Comparison of ENCODE assay signal across 1 cellular context in the genomic region with DNA sequence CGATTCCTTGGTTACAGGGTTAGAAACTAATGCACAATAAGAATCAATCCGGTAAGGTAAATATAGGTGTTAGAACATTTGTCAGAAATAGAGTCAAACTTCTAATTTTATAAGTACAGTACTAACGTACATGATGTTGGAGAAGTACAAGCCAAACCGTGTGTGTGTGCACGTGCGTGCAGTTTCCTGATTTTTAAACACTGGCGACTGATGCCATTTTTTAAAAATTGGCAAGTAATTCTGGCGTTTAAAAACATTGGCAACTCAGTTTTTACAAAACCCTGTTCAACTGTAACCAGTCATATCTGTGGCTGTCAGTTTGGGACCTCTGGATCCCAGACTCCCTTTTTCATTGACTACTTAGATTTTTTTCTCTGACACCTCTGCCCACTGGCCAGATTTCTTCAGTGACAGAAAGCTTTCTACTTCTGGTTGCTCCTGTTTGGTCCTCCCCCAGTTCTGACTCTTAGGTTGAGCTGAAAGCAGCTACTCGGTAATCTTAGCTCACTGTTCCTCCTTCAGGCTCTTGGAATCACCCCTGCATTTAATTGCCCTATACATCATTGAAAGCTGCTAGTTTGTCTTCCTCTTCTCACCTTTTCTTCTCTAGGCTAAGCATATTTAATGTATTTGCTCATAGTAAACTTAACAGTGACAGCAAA.
TF ChIP-seq lines count a peak whose summit lies in the region.

No MANE protein-coding gene starts in this region.

TF ChIP-seq in HepG2, 621 proteins besides CTCF, POLR2A, EP300 and RAD21 (continued from another document):
- TF ChIP-seq SP5 (CRISPR knock-in tag; IDR thresholded peaks at IDR 0.05; ENCODE audit: borderline replicate concordance, low read depth) (no peak), MTA1 (CRISPR knock-in tag; IDR thresholded peaks at IDR 0.05; ENCODE audit: borderline replicate concordance) (no peak), CEBPB (IDR thresholded peaks at IDR 0.05; ENCODE audit: borderline replicate concordance, low read depth, low read length) (no peak), ZNF460 (CRISPR knock-in tag; IDR thresholded peaks at IDR 0.05; ENCODE audit: borderline replicate concordance) (no peak), ZNF709 (CRISPR knock-in tag; IDR thresholded peaks at IDR 0.05) (no peak), NFE2L2 (IDR thresholded peaks at IDR 0.05; ENCODE audit: low read length) (no peak), ZNF563 (CRISPR knock-in tag; IDR thresholded peaks at IDR 0.05) (no peak)
- TF ChIP-seq, protein P1, sequence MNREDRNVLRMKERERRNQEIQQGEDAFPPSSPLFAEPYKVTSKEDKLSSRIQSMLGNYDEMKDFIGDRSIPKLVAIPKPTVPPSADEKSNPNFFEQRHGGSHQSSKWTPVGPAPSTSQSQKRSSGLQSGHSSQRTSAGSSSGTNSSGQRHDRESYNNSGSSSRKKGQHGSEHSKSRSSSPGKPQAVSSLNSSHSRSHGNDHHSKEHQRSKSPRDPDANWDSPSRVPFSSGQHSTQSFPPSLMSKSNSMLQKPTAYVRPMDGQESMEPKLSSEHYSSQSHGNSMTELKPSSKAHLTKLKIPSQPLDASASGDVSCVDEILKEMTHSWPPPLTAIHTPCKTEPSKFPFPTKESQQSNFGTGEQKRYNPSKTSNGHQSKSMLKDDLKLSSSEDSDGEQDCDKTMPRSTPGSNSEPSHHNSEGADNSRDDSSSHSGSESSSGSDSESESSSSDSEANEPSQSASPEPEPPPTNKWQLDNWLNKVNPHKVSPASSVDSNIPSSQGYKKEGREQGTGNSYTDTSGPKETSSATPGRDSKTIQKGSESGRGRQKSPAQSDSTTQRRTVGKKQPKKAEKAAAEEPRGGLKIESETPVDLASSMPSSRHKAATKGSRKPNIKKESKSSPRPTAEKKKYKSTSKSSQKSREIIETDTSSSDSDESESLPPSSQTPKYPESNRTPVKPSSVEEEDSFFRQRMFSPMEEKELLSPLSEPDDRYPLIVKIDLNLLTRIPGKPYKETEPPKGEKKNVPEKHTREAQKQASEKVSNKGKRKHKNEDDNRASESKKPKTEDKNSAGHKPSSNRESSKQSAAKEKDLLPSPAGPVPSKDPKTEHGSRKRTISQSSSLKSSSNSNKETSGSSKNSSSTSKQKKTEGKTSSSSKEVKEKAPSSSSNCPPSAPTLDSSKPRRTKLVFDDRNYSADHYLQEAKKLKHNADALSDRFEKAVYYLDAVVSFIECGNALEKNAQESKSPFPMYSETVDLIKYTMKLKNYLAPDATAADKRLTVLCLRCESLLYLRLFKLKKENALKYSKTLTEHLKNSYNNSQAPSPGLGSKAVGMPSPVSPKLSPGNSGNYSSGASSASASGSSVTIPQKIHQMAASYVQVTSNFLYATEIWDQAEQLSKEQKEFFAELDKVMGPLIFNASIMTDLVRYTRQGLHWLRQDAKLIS (CRISPR knock-in tag; IDR thresholded peaks at IDR 0.05): no peak
- TF ChIP-seq, protein P2, sequence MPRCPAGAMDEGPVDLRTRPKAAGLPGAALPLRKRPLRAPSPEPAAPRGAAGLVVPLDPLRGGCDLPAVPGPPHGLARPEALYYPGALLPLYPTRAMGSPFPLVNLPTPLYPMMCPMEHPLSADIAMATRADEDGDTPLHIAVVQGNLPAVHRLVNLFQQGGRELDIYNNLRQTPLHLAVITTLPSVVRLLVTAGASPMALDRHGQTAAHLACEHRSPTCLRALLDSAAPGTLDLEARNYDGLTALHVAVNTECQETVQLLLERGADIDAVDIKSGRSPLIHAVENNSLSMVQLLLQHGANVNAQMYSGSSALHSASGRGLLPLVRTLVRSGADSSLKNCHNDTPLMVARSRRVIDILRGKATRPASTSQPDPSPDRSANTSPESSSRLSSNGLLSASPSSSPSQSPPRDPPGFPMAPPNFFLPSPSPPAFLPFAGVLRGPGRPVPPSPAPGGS (CRISPR knock-in tag; IDR thresholded peaks at IDR 0.05): no peak
- TF ChIP-seq, protein P3, sequence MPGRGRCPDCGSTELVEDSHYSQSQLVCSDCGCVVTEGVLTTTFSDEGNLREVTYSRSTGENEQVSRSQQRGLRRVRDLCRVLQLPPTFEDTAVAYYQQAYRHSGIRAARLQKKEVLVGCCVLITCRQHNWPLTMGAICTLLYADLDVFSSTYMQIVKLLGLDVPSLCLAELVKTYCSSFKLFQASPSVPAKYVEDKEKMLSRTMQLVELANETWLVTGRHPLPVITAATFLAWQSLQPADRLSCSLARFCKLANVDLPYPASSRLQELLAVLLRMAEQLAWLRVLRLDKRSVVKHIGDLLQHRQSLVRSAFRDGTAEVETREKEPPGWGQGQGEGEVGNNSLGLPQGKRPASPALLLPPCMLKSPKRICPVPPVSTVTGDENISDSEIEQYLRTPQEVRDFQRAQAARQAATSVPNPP (CRISPR knock-in tag; IDR thresholded peaks at IDR 0.05): no peak
- TF ChIP-seq, protein P4, sequence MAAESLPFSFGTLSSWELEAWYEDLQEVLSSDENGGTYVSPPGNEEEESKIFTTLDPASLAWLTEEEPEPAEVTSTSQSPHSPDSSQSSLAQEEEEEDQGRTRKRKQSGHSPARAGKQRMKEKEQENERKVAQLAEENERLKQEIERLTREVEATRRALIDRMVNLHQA (CRISPR knock-in tag; IDR thresholded peaks at IDR 0.05): no peak
